8 cellular contexts compared by ENCODE assay signal in genomic region chr1:42966688-42967609, GRCh38. TPM values are rescaled to one million over a fixed set of nuclear protein-coding genes. Genes with fewer than 3 reads are reported as not detected.
DNase-seq lines count a peak whose midpoint lies in the region; ATAC-seq and TF ChIP-seq lines count a peak whose summit lies in the region.

No MANE protein-coding gene starts in this region.

- no peak for DNase-seq in activated naive CD4-positive, alpha-beta T cell treated with anti-CD3 and anti-CD28 coated beads, Interleukin-2, amount 50 U/mL, for 72 hours (ENCODE audit: low spot score in 2 of 2)
- no peak for DNase-seq in activated naive CD4-positive, alpha-beta T cell treated with anti-CD3 and anti-CD28 coated beads, Interleukin-2, amount 50 U/mL, for 16 hours
- DNase-seq in NCI-H510A treated with DMSO at 0.1 percent for 48 hours (lab: John Stamatoyannopoulos, UW) (peak; percentile 100), choroid plexus epithelial cell (ENCODE audit: low read depth) (peak; percentile 95), non-pigmented ciliary epithelial cell (ENCODE audit: low read depth) (peak; percentile 89), T-helper 17 cell (no peak)

- H3K36me3 Mint-ChIP-seq in activated naive CD4-positive, alpha-beta T cell treated with anti-CD3 and anti-CD28 coated beads, Interleukin-2, amount 50 U/mL, for 72 hours, result no peaks in the 10 kb centered on the region
- no peaks in the 10 kb centered on the region for H3K36me3 Mint-ChIP-seq in T-helper 17 cell (ENCODE audit: low read depth)

- peaks cover 9% of the 10 kb centered on the region for H3K4me1 Mint-ChIP-seq in T-helper 17 cell

- H3K27me3 Mint-ChIP-seq in T-helper 17 cell, result peaks cover 8% of the 10 kb centered on the region

- no peaks in the 10 kb centered on the region for H3K9me3 ChIP-seq in T-helper 17 cell (ENCODE audit: control insufficient read depth, low read length, poor library complexity, severe bottlenecking)

- TF ChIP-seq CTCF in choroid plexus epithelial cell (conservative IDR thresholded peaks at IDR 0.05; ENCODE audit: low read depth, low read length), result no peak

- no peak overlapping the region for H3K27ac Mint-ChIP-seq in activated naive CD4-positive, alpha-beta T cell treated with anti-CD3 and anti-CD28 coated beads, Interleukin-2, amount 50 U/mL, for 72 hours
- no peak overlapping the region for H3K27ac Mint-ChIP-seq in T-helper 17 cell

- H3K4me3 Mint-ChIP-seq in T-helper 17 cell, result no peak overlapping the region

- peak; percentile 47 to 57 for ATAC-seq in activated naive CD4-positive, alpha-beta T cell treated with anti-CD3 and anti-CD28 coated beads, Interleukin-2, amount 50 U/mL, for 72 hours
- ATAC-seq in T-helper 17 cell, result no peak
- no peak for ATAC-seq in HG03108 (IDR thresholded peaks at IDR 0.05; ENCODE audit: unreplicated experiment)
- ATAC-seq in HG02870 (IDR thresholded peaks at IDR 0.05; ENCODE audit: unreplicated experiment), result no peak

- no peaks in the 10 kb centered on the region for H3K9me3 Mint-ChIP-seq in activated naive CD4-positive, alpha-beta T cell treated with anti-CD3 and anti-CD28 coated beads, Interleukin-2, amount 50 U/mL, for 72 hours

- H3K4me3 ChIP-seq in choroid plexus epithelial cell (ENCODE audit: low read depth, low read length), result no peak overlapping the region

RNA-seq across cellular contexts. Expression of gene SLC2A1, which starts 8.3 kb away (rescaled TPM):
- 100 to 1,000 TPM in 1 of 2 donors, 10 to 100 TPM in 1; 39.9 to 121 TPM for total RNA-seq in activated naive CD4-positive, alpha-beta T cell treated with anti-CD3 and anti-CD28 coated beads, Interleukin-2, amount 50 U/mL, for 72 hours
- total RNA-seq in T-helper 17 cell, result 10 to 100 TPM; 63.7 to 79.0 TPM

Comparison
In these comparisons a context has a peak if more than half of its experiments do, and no peak if none do; other contexts are left out.
1. ATAC-seq: peak in activated naive CD4-positive, alpha-beta T cell treated with anti-CD3 and anti-CD28 coated beads, Interleukin-2, amount 50 U/mL, for 72 hours (2 of 2); none in T-helper 17 cell (single experiment), HG03108 (single experiment) and HG02870 (single experiment).
2. DNase-seq: peak in NCI-H510A treated with DMSO at 0.1 percent for 48 hours (single experiment), choroid plexus epithelial cell (single experiment) and non-pigmented ciliary epithelial cell (single experiment); none in activated naive CD4-positive, alpha-beta T cell treated with anti-CD3 and anti-CD28 coated beads, Interleukin-2, amount 50 U/mL, for 72 hours (0 of 2), activated naive CD4-positive, alpha-beta T cell treated with anti-CD3 and anti-CD28 coated beads, Interleukin-2, amount 50 U/mL, for 16 hours (single experiment) and T-helper 17 cell (0 of 3).